Comparison of ENCODE assay signal across 16 cellular contexts in genomic region chr1:177746168-177746567, GRCh38.
DNase-seq lines count a peak whose midpoint lies in the region; ATAC-seq lines count a peak whose summit lies in the region.
"Had no signal": no experiment of that assay in that cellular context is flagged by ENCODE, and none has a peak within 500 bp of the region (broad histone marks: within the 10 kb centered on the region; RNA-seq: fewer than 3 reads in every experiment).

No MANE protein-coding gene starts in this region.

- no peaks in the 10 kb centered on the region for H3K4me1 Mint-ChIP-seq in stimulated activated naive B cell treated with anti-CD40 and anti-IgM and Interleukin-4, amounts not matched to agents 10 μg/mL and 1 μg/mL and 100 μg/mL, for 72 hours
- H3K4me1 Mint-ChIP-seq: CD4-positive, alpha-beta memory T cell had no signal

- ATAC-seq in left lobe of liver (peak; percentile 47), GM21786 (IDR thresholded peaks at IDR 0.05; ENCODE audit: unreplicated experiment) (no peak), HG02840 (IDR thresholded peaks at IDR 0.05; ENCODE audit: low FRiP score, unreplicated experiment) (no peak)
- no peak for ATAC-seq in stimulated activated naive B cell treated with anti-CD40 and anti-IgM and Interleukin-4, amounts not matched to agents 10 μg/mL and 1 μg/mL and 100 μg/mL, for 72 hours (replicated peaks)
- ATAC-seq: GM23338 had no signal

- H3K4me3 Mint-ChIP-seq in stimulated activated naive B cell treated with anti-CD40 and anti-IgM and Interleukin-4, amounts not matched to agents 10 μg/mL and 1 μg/mL and 100 μg/mL, for 72 hours, result no peak overlapping the region
- H3K4me3 Mint-ChIP-seq: CD4-positive, alpha-beta memory T cell; GM23338; H9; HFFc6 had no signal

- no peak for DNase-seq in left lobe of liver (ENCODE audit: low spot score)
- DNase-seq in myocyte (ENCODE audit: low read depth), result peak; percentile 9
- DNase-seq in retina, result peak; percentile 51
- no peak for DNase-seq in stimulated activated naive B cell treated with anti-CD40 and anti-IgM and Interleukin-4, amounts not matched to agents 10 μg/mL and 1 μg/mL and 100 μg/mL, for 72 hours
- DNase-seq: C1 segment of cervical spinal cord; Calu3; CD4-positive, alpha-beta memory T cell; COR-L47; DMS53; DMS79 treated with DMSO at 0.1 percent for 48 hours; GF-D8; H9; HFFc6 had no signal

- H3K27me3 Mint-ChIP-seq in stimulated activated naive B cell treated with anti-CD40 and anti-IgM and Interleukin-4, amounts not matched to agents 10 μg/mL and 1 μg/mL and 100 μg/mL, for 72 hours, result no peaks in the 10 kb centered on the region

- H3K9me3 Mint-ChIP-seq in stimulated activated naive B cell treated with anti-CD40 and anti-IgM and Interleukin-4, amounts not matched to agents 10 μg/mL and 1 μg/mL and 100 μg/mL, for 72 hours, result peaks cover 0 to 2% of the 10 kb centered on the region in 2 donors
- H3K9me3 Mint-ChIP-seq: GM23338, H9, HFFc6 had no signal

- H3K27ac Mint-ChIP-seq in stimulated activated naive B cell treated with anti-CD40 and anti-IgM and Interleukin-4, amounts not matched to agents 10 μg/mL and 1 μg/mL and 100 μg/mL, for 72 hours, result no peak overlapping the region
- H3K27ac Mint-ChIP-seq: CD4-positive, alpha-beta memory T cell; H9; HFFc6 had no signal

- H3K36me3 Mint-ChIP-seq in stimulated activated naive B cell treated with anti-CD40 and anti-IgM and Interleukin-4, amounts not matched to agents 10 μg/mL and 1 μg/mL and 100 μg/mL, for 72 hours, result no peaks in the 10 kb centered on the region
- H3K36me3 Mint-ChIP-seq: CD4-positive, alpha-beta memory T cell had no signal

Comparison
In these comparisons a context has a peak if more than half of its experiments do, and no peak if none do; other contexts are left out.
1. DNase-seq: peak in myocyte (single experiment) and retina (single experiment); none in left lobe of liver (single experiment) and stimulated activated naive B cell treated with anti-CD40 and anti-IgM and Interleukin-4, amounts not matched to agents 10 μg/mL and 1 μg/mL and 100 μg/mL, for 72 hours (single experiment).